In genomic region chr2:24457730-24458129, GRCh38 we compare ENCODE assay signal across 26 cellular contexts.
"Had no signal": no experiment of that assay in that cellular context is flagged by ENCODE, and none has a peak within 500 bp of the region (broad histone marks: within the 10 kb centered on the region; RNA-seq: fewer than 3 reads in every experiment).

No MANE protein-coding gene starts in this region.

- ATAC-seq: heart right ventricle; left lung; mucosa of descending colon; natural killer cell treated with Interleukin-12 subunit alpha and Interleukin-12 subunit beta and Interleukin-15 and Interleukin-18, amount 100 ng/mL, for 72 hours; pancreas; right lobe of liver had no signal

- FAIRE-seq: islet of Langerhans, pancreas had no signal

- H3K9me3 ChIP-seq: esophagus muscularis mucosa, heart right ventricle, left lung, mucosa of descending colon, neutrophil, pancreas, right lobe of liver, stomach, thyroid gland had no signal

- H3K4me3 ChIP-seq: dorsolateral prefrontal cortex, esophagus muscularis mucosa, heart right ventricle, left lung, mucosa of descending colon, pancreas, right lobe of liver, smooth muscle cell, stomach, thyroid gland had no signal

- H3K27ac ChIP-seq: epithelial cell of prostate, foreskin keratinocyte, heart right ventricle, left lung, neutrophil, pancreas, right lobe of liver, thyroid gland had no signal

- H3K4me1 ChIP-seq: foreskin keratinocyte, thyroid gland had no signal

- H3K4me2 ChIP-seq: smooth muscle cell had no signal

- H3K27me3 ChIP-seq: dorsolateral prefrontal cortex, esophagus muscularis mucosa, heart right ventricle, left lung, neutrophil, pancreas, right lobe of liver, stomach, thyroid gland had no signal

- H3K36me3 ChIP-seq: esophagus muscularis mucosa, heart right ventricle, left lung, neutrophil, pancreas, right lobe of liver, stomach, thyroid gland had no signal

- DNase-seq: dorsolateral prefrontal cortex; effector CD4-positive, alpha-beta T cell; foreskin keratinocyte; glutamatergic neuron; heart right ventricle; hippocampal formation; left cardiac atrium; left lung; mesenchymal stem cell; mucosa of descending colon; naive B cell; pancreas; right lobe of liver; stimulated activated CD4-positive, alpha-beta T cell treated with anti-CD3 and anti-CD28 coated beads, Interleukin-12 subunit alpha, Interleukin-12 subunit beta, amount 100 ng/mL, for 4 hours; stimulated activated CD4-positive, alpha-beta T cell treated with anti-CD3 and anti-CD28 coated beads, Interleukin-1b, Interleukin-23, amount 100 ng/mL, for 48 hours; stimulated activated CD4-positive, alpha-beta T cell treated with anti-CD3 and anti-CD28 coated beads, Interleukin-4, amount 100 ng/mL, for 1 hour; stimulated activated naive CD4-positive, alpha-beta T cell treated with Interleukin-2 at 50 U/mL for 16 hours; stomach; thyroid gland; trophoblast cell had no signal
